20 cellular contexts compared by ENCODE assay signal in genomic region chr22:18966748-18967147, GRCh38. TPM values are rescaled to one million over a fixed set of nuclear protein-coding genes. Genes with fewer than 3 reads are reported as not detected.
DNase-seq lines count a peak whose midpoint lies in the region; ATAC-seq and TF ChIP-seq lines count a peak whose summit lies in the region.
"Had no signal": no experiment of that assay in that cellular context is flagged by ENCODE, and none has a peak within 500 bp of the region (broad histone marks: within the 10 kb centered on the region; RNA-seq: fewer than 3 reads in every experiment).

No MANE protein-coding gene starts in this region.

- H3K9me3 Mint-ChIP-seq in CD14-positive monocyte (peaks cover 0 to 2% (median 0%) of the 10 kb centered on the region in 7 donors), MCF 10A (ENCODE audit: unreplicated experiment) (no peaks in the 10 kb centered on the region)
- H3K9me3 Mint-ChIP-seq in effector memory CD8-positive, alpha-beta T cell, result no peaks in the 10 kb centered on the region
- no peaks in the 10 kb centered on the region for H3K9me3 Mint-ChIP-seq in activated naive CD4-positive, alpha-beta T cell treated with anti-CD3 and anti-CD28 coated beads, Interleukin-2, amount 10 ng/mL, durations not matched to agents 7 days and 5 days
- H3K9me3 Mint-ChIP-seq: CD4-positive, alpha-beta T cell; naive thymus-derived CD4-positive, alpha-beta T cell had no signal

- CTCF ChIA-PET in activated naive CD4-positive, alpha-beta T cell treated with anti-CD3 and anti-CD28 coated beads, Interleukin-2, amount 10 ng/mL, durations not matched to agents 7 days and 5 days (lab: Charles Lee), result no interaction called here
- CTCF ChIA-PET in MCF 10A (lab: Yijun Ruan, JAX), result no interaction called here

- no peak for TF ChIP-seq CTCF in CD14-positive monocyte (IDR thresholded peaks at IDR 0.05)
- TF ChIP-seq CTCF in MCF 10A (IDR thresholded peaks at IDR 0.05; ENCODE audit: unreplicated experiment), result no peak

- POLR2A ChIA-PET in MCF 10A (lab: Yijun Ruan, JAX), result no interaction called here

- H3K27me3 Mint-ChIP-seq in CD14-positive monocyte (ENCODE audit: low read depth in 3 of 3) (peaks cover 17 to 38% (median 30%) of the 10 kb centered on the region in 3 donors), MCF 10A (ENCODE audit: insufficient read depth, unreplicated experiment) (no peaks in the 10 kb centered on the region)
- peaks cover 14 to 37% of the 10 kb centered on the region in 2 donors for H3K27me3 Mint-ChIP-seq in effector memory CD8-positive, alpha-beta T cell
- H3K27me3 Mint-ChIP-seq in activated naive CD4-positive, alpha-beta T cell treated with anti-CD3 and anti-CD28 coated beads, Interleukin-2, amount 10 ng/mL, durations not matched to agents 7 days and 5 days, result peaks cover 37% of the 10 kb centered on the region

- H3K36me3 Mint-ChIP-seq in CD14-positive monocyte (no peaks in the 10 kb centered on the region), MCF 10A (ENCODE audit: insufficient read depth, unreplicated experiment) (no peaks in the 10 kb centered on the region)
- H3K36me3 Mint-ChIP-seq in effector memory CD8-positive, alpha-beta T cell (ENCODE audit: insufficient read depth), result no peaks in the 10 kb centered on the region
- no peaks in the 10 kb centered on the region for H3K36me3 Mint-ChIP-seq in activated naive CD4-positive, alpha-beta T cell treated with anti-CD3 and anti-CD28 coated beads, Interleukin-2, amount 10 ng/mL, durations not matched to agents 7 days and 5 days
- H3K36me3 Mint-ChIP-seq: naive thymus-derived CD4-positive, alpha-beta T cell had no signal

- ATAC-seq in effector memory CD8-positive, alpha-beta T cell (replicated peaks), result no peak
- ATAC-seq: HCT116; naive thymus-derived CD4-positive, alpha-beta T cell had no signal

- intact Hi-C loops in CD14-positive monocyte (cut with micrococcal nuclease) (loop anchor here in 1 of 2 donors (10.0 kb wide), 1 partner anchor 1308 kb away; no protein-coding TSS in a partner anchor), posterior vena cava (cut with DNase I) (no loop called here), MCF 10A (cut with micrococcal nuclease) (no loop called here)

- H3K4me1 Mint-ChIP-seq in CD14-positive monocyte, result no peaks in the 10 kb centered on the region
- peaks cover 3 to 5% of the 10 kb centered on the region in 2 donors for H3K4me1 Mint-ChIP-seq in effector memory CD8-positive, alpha-beta T cell (ENCODE audit: low read depth in 2 of 2)
- peaks cover 4% of the 10 kb centered on the region for H3K4me1 Mint-ChIP-seq in activated naive CD4-positive, alpha-beta T cell treated with anti-CD3 and anti-CD28 coated beads, Interleukin-2, amount 10 ng/mL, durations not matched to agents 7 days and 5 days
- H3K4me1 Mint-ChIP-seq in MCF 10A (ENCODE audit: insufficient read depth, unreplicated experiment), result no peaks in the 10 kb centered on the region

- H3K27ac Mint-ChIP-seq in CD14-positive monocyte (no peak overlapping the region), MCF 10A (ENCODE audit: low read depth, unreplicated experiment) (no peak overlapping the region)
- H3K27ac Mint-ChIP-seq in effector memory CD8-positive, alpha-beta T cell, result no peak overlapping the region
- H3K27ac Mint-ChIP-seq in activated naive CD4-positive, alpha-beta T cell treated with anti-CD3 and anti-CD28 coated beads, Interleukin-2, amount 10 ng/mL, durations not matched to agents 7 days and 5 days, result no peak overlapping the region
- H3K27ac Mint-ChIP-seq: CD4-positive, alpha-beta T cell; naive thymus-derived CD4-positive, alpha-beta T cell had no signal

- DNase-seq in CD14-positive monocyte (ENCODE audit: low spot score), result peak; percentile 35
- DNase-seq in NCI-H1694 treated with DMSO at 0.1 percent for 48 hours (lab: John Stamatoyannopoulos, UW), result peak; percentile 49
- DNase-seq in foreskin melanocyte, result peak; percentile 28
- DNase-seq in posterior vena cava (ENCODE audit: low spot score), result peak; percentile 53
- DNase-seq in effector memory CD8-positive, alpha-beta T cell, result no peak
- DNase-seq in activated naive CD4-positive, alpha-beta T cell treated with anti-CD3 and anti-CD28 coated beads, Interleukin-2, amount 10 ng/mL, durations not matched to agents 7 days and 5 days, result no peak
- DNase-seq in MCF 10A (ENCODE audit: unreplicated experiment), result no peak
- DNase-seq: CD4-positive, alpha-beta T cell; DMS153; KG1; kidney glomerular epithelial cell; mesendoderm; naive thymus-derived CD4-positive, alpha-beta T cell; NCI-H1048; NCI-H2029 treated with DMSO at 0.1 percent for 48 hours; NCI-H510A; ovary; WERI-Rb-1 had no signal

- no TSS peak for BruUV-seq in MCF 10A (replicated peaks; lab: Mats Ljungman, UMichigan)

- no peak overlapping the region for H3K4me3 Mint-ChIP-seq in CD14-positive monocyte
- H3K4me3 Mint-ChIP-seq in effector memory CD8-positive, alpha-beta T cell, result no peak overlapping the region
- H3K4me3 Mint-ChIP-seq in activated naive CD4-positive, alpha-beta T cell treated with anti-CD3 and anti-CD28 coated beads, Interleukin-2, amount 10 ng/mL, durations not matched to agents 7 days and 5 days, result no peak overlapping the region
- no peak overlapping the region for H3K4me3 Mint-ChIP-seq in MCF 10A (ENCODE audit: unreplicated experiment)
- H3K4me3 Mint-ChIP-seq: CD4-positive, alpha-beta T cell; naive thymus-derived CD4-positive, alpha-beta T cell had no signal

RNA-seq across cellular contexts. Expression of gene PRODH, which starts 30.7 kb away (rescaled TPM):
- polyA plus RNA-seq in CD14-positive monocyte, result not detected
- total RNA-seq in posterior vena cava, result 1 to 10 TPM in 1 of 2 donors, under 1 TPM in 1; 0.33 to 3.4 TPM
- total RNA-seq in MCF 10A (2022), result 6.0 and 8.4 TPM in 2 replicates
- total RNA-seq: CD4-positive, alpha-beta T cell; fibroblast of lung had no signal

Comparison
In these comparisons a context has a peak if more than half of its experiments do, and no peak if none do; other contexts are left out.
1. DNase-seq: peak in CD14-positive monocyte (single experiment), NCI-H1694 treated with DMSO at 0.1 percent for 48 hours (single experiment), foreskin melanocyte (single experiment) and posterior vena cava (single experiment); none in effector memory CD8-positive, alpha-beta T cell (0 of 3), activated naive CD4-positive, alpha-beta T cell treated with anti-CD3 and anti-CD28 coated beads, Interleukin-2, amount 10 ng/mL, durations not matched to agents 7 days and 5 days (single experiment) and MCF 10A (single experiment).